ENCODE assay signal across 8 cellular contexts in the genomic region with DNA sequence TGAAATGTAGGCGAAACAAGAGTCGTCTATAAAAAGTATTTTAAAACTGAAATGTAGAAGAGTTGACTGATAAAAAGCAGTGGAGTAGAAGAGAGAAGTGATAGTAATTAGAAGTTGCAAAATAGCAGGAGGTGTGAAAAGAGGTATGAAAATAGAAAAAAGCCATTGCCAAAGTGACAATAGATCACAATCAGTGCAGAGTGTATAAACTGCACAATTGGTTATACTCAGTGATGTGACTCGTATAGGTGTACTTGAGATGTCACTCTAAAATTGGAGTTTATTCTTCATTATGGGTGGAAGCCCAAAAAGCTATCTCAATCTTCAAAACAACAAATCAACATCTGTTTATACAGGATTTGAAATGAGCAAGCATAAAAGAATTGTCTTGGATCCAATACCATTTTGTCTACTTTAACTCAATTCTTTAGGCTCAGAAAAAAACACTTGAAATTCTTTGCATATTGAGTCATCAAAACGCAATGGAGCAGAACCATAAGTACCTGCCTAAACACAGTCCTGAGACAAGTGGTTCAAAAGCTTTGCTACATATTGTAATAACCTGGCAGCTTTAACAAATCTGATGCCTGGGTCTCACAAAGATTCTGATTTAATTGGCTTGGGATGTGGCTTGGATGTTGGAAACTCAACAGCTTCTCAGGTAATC. TPM values are rescaled to one million over a fixed set of nuclear protein-coding genes. Genes with fewer than 3 reads are reported as not detected.
DNase-seq lines count a peak whose midpoint lies in the region; ATAC-seq and TF ChIP-seq lines count a peak whose summit lies in the region.

No MANE protein-coding gene starts in this region.

- no peaks in the 10 kb centered on the region for H3K9me3 ChIP-seq in right cardiac atrium (ENCODE audit: control insufficient read depth, low read length)

- no peak for TF ChIP-seq CTCF in astrocyte of the cerebellum (IDR thresholded peaks at IDR 0.05; ENCODE audit: low read depth, low read length, missing control alignments)

- ATAC-seq in GM21390 (IDR thresholded peaks at IDR 0.05; ENCODE audit: unreplicated experiment) (peak; percentile 93), HG03571 (IDR thresholded peaks at IDR 0.05; ENCODE audit: unreplicated experiment) (peak; percentile 85), right cardiac atrium (no peak)
- ATAC-seq in stimulated activated naive CD8-positive, alpha-beta T cell treated with anti-CD3 and anti-CD28 coated beads, Interleukin-15, Interleukin-2, amounts not matched to agents 100 U/mL and 50 U/mL, for 24 hours, result no peak

- peaks cover 34% of the 10 kb centered on the region for H3K4me1 Mint-ChIP-seq in activated T-helper 1 cell treated with anti-CD3 and anti-CD28 coated beads, Interleukin-12 subunit alpha, Interleukin-12 subunit beta, Interleukin-2, Interleukin-4 antibody, amounts not matched to agents 30 ng/mL and 10 ng/mL and 1 ng/mL, durations not matched to agents 14 hours and 24 hours and 36 hours (ENCODE audit: low read depth)

- no peaks in the 10 kb centered on the region for H3K27me3 Mint-ChIP-seq in activated T-helper 1 cell treated with anti-CD3 and anti-CD28 coated beads, Interleukin-12 subunit alpha, Interleukin-12 subunit beta, Interleukin-2, Interleukin-4 antibody, amounts not matched to agents 30 ng/mL and 10 ng/mL and 1 ng/mL, durations not matched to agents 14 hours and 24 hours and 36 hours (ENCODE audit: insufficient read depth)

- in situ Hi-C loops in astrocyte of the cerebellum (cut with HindIII; ENCODE audit: low sequenced_read_pairs), result no loop called here

- H3K9me3 Mint-ChIP-seq in activated T-helper 1 cell treated with anti-CD3 and anti-CD28 coated beads, Interleukin-12 subunit alpha, Interleukin-12 subunit beta, Interleukin-2, Interleukin-4 antibody, amounts not matched to agents 30 ng/mL and 10 ng/mL and 1 ng/mL, durations not matched to agents 14 hours and 24 hours and 36 hours, result no peaks in the 10 kb centered on the region

- 76% methylated on average over 4 of the region's 4 CpGs for WGBS in right cardiac atrium

- no peaks in the 10 kb centered on the region for H3K27me3 ChIP-seq in right cardiac atrium (ENCODE audit: control insufficient read depth, insufficient read depth)

- peaks cover 1% of the 10 kb centered on the region for H3K4me1 ChIP-seq in right cardiac atrium (ENCODE audit: control insufficient read depth, insufficient read depth, low read length)

- intact Hi-C loops in activated T-helper 1 cell treated with anti-CD3 and anti-CD28 coated beads, Interleukin-12 subunit alpha, Interleukin-12 subunit beta, Interleukin-2, Interleukin-4 antibody, amounts not matched to agents 30 ng/mL and 10 ng/mL and 1 ng/mL, durations not matched to agents 14 hours and 24 hours and 36 hours (cut with micrococcal nuclease), result no loop called here
- intact Hi-C loops in right cardiac atrium (cut with DNase I), result no loop called here

- H3K4me3 Mint-ChIP-seq in activated T-helper 1 cell treated with anti-CD3 and anti-CD28 coated beads, Interleukin-12 subunit alpha, Interleukin-12 subunit beta, Interleukin-2, Interleukin-4 antibody, amounts not matched to agents 30 ng/mL and 10 ng/mL and 1 ng/mL, durations not matched to agents 14 hours and 24 hours and 36 hours, result no peak overlapping the region

- H3K36me3 Mint-ChIP-seq in activated T-helper 1 cell treated with anti-CD3 and anti-CD28 coated beads, Interleukin-12 subunit alpha, Interleukin-12 subunit beta, Interleukin-2, Interleukin-4 antibody, amounts not matched to agents 30 ng/mL and 10 ng/mL and 1 ng/mL, durations not matched to agents 14 hours and 24 hours and 36 hours (ENCODE audit: low read depth), result peaks cover 21% of the 10 kb centered on the region

- H3K27ac ChIP-seq in right cardiac atrium (ENCODE audit: low read length), result no peak overlapping the region

- H3K4me3 ChIP-seq in astrocyte of the cerebellum (ENCODE audit: low read depth, low read length) (no peak overlapping the region), right cardiac atrium (ENCODE audit: low read length) (no peak overlapping the region)

- H3K27ac Mint-ChIP-seq in activated T-helper 1 cell treated with anti-CD3 and anti-CD28 coated beads, Interleukin-12 subunit alpha, Interleukin-12 subunit beta, Interleukin-2, Interleukin-4 antibody, amounts not matched to agents 30 ng/mL and 10 ng/mL and 1 ng/mL, durations not matched to agents 14 hours and 24 hours and 36 hours, result no peak overlapping the region

- DNase-seq in DMS53 treated with DMSO at 0.1 percent for 48 hours (lab: John Stamatoyannopoulos, UW; ENCODE audit: unreplicated experiment) (peak; percentile 79), astrocyte of the cerebellum (ENCODE audit: low read depth) (peak; percentile 73), right cardiac atrium (no peak)
- DNase-seq in activated T-helper 1 cell treated with anti-CD3 and anti-CD28 coated beads, Interleukin-12 subunit alpha, Interleukin-12 subunit beta, Interleukin-2, Interleukin-4 antibody, amounts not matched to agents 30 ng/mL and 10 ng/mL and 1 ng/mL, durations not matched to agents 14 hours and 24 hours and 36 hours (ENCODE audit: low spot score), result no peak
- DNase-seq in stimulated activated CD4-positive, alpha-beta T cell treated with anti-CD3 and anti-CD28 coated beads, Interleukin-1b, Interleukin-23, amount 100 ng/mL, for 48 hours, result no peak
- no peak for DNase-seq in stimulated activated naive CD8-positive, alpha-beta T cell treated with anti-CD3 and anti-CD28 coated beads, Interleukin-15, Interleukin-2, amounts not matched to agents 100 U/mL and 50 U/mL, for 24 hours

RNA-seq across cellular contexts. Expression of gene IKBIP, which starts 8.8 kb away (rescaled TPM):
- total RNA-seq in activated T-helper 1 cell treated with anti-CD3 and anti-CD28 coated beads, Interleukin-12 subunit alpha, Interleukin-12 subunit beta, Interleukin-2, Interleukin-4 antibody, amounts not matched to agents 30 ng/mL and 10 ng/mL and 1 ng/mL, durations not matched to agents 14 hours and 24 hours and 36 hours, result 35.5 and 36.5 TPM in 2 replicates
- total RNA-seq in right cardiac atrium, result 10 to 100 TPM in 1 of 4 donors, 1 to 10 TPM in 3; 4.9 to 10.3 (median 6.3) TPM
- polyA plus RNA-seq in right cardiac atrium, result 8.1 TPM

RNA-seq across cellular contexts. Expression of gene APAF1, which starts 9.3 kb away (rescaled TPM):
- 21.2 and 23.9 TPM in 2 replicates for total RNA-seq in activated T-helper 1 cell treated with anti-CD3 and anti-CD28 coated beads, Interleukin-12 subunit alpha, Interleukin-12 subunit beta, Interleukin-2, Interleukin-4 antibody, amounts not matched to agents 30 ng/mL and 10 ng/mL and 1 ng/mL, durations not matched to agents 14 hours and 24 hours and 36 hours
- 1 to 10 TPM; 4.0 to 7.1 (median 4.5) TPM for total RNA-seq in right cardiac atrium
- polyA plus RNA-seq in right cardiac atrium, result 2.9 TPM

RNA-seq across cellular contexts. Expression of gene SLC25A3, which starts 42.3 kb away (rescaled TPM):
- 570 and 580 TPM in 2 replicates for total RNA-seq in activated T-helper 1 cell treated with anti-CD3 and anti-CD28 coated beads, Interleukin-12 subunit alpha, Interleukin-12 subunit beta, Interleukin-2, Interleukin-4 antibody, amounts not matched to agents 30 ng/mL and 10 ng/mL and 1 ng/mL, durations not matched to agents 14 hours and 24 hours and 36 hours
- 1,000 to 10,000 TPM in 3 of 4 donors, 100 to 1,000 TPM in 1; 961 to 1,212 (median 1,085) TPM for total RNA-seq in right cardiac atrium
- polyA plus RNA-seq in right cardiac atrium, result 1,403 TPM

Comparison
In these comparisons a context has a peak if more than half of its experiments do, and no peak if none do; other contexts are left out.
1. DNase-seq: peak in DMS53 treated with DMSO at 0.1 percent for 48 hours (single experiment) and astrocyte of the cerebellum (single experiment); none in activated T-helper 1 cell treated with anti-CD3 and anti-CD28 coated beads, Interleukin-12 subunit alpha, Interleukin-12 subunit beta, Interleukin-2, Interleukin-4 antibody, amounts not matched to agents 30 ng/mL and 10 ng/mL and 1 ng/mL, durations not matched to agents 14 hours and 24 hours and 36 hours (single experiment), stimulated activated CD4-positive, alpha-beta T cell treated with anti-CD3 and anti-CD28 coated beads, Interleukin-1b, Interleukin-23, amount 100 ng/mL, for 48 hours (single experiment), right cardiac atrium (0 of 3) and stimulated activated naive CD8-positive, alpha-beta T cell treated with anti-CD3 and anti-CD28 coated beads, Interleukin-15, Interleukin-2, amounts not matched to agents 100 U/mL and 50 U/mL, for 24 hours (single experiment).
2. ATAC-seq: peak in GM21390 (single experiment) and HG03571 (single experiment); none in right cardiac atrium (0 of 2) and stimulated activated naive CD8-positive, alpha-beta T cell treated with anti-CD3 and anti-CD28 coated beads, Interleukin-15, Interleukin-2, amounts not matched to agents 100 U/mL and 50 U/mL, for 24 hours (single experiment).